In genomic region chr3:99410789-99411311, GRCh38 we compare ENCODE assay signal across 15 cellular contexts.
DNase-seq lines count a peak whose midpoint lies in the region; ATAC-seq, FAIRE-seq and TF ChIP-seq lines count a peak whose summit lies in the region.
"Had no signal": no experiment of that assay in that cellular context is flagged by ENCODE, and none has a peak within 500 bp of the region (broad histone marks: within the 10 kb centered on the region; RNA-seq: fewer than 3 reads in every experiment).

No MANE protein-coding gene starts in this region.

- H3K36me3 ChIP-seq in esophagus squamous epithelium: no peaks in the 10 kb centered on the region
- H3K36me3 ChIP-seq: HAP-1, transverse colon had no signal

- CTCF ChIA-PET in activated CD4-positive, alpha-beta memory T cell treated with anti-CD3 and anti-CD28 coated beads, Interleukin-2, amount 10 ng/mL, durations not matched to agents 7 days and 5 days (lab: Charles Lee): no interaction called here

- intact Hi-C loops in esophagus squamous epithelium (cut with DNase I): no loop called here

- no peaks in the 10 kb centered on the region for H3K9me3 ChIP-seq in esophagus squamous epithelium
- H3K9me3 ChIP-seq: HAP-1, transverse colon had no signal

- peaks cover 16% of the 10 kb centered on the region for H3K4me1 Mint-ChIP-seq in nephron progenitor cell
- no peaks in the 10 kb centered on the region for H3K4me1 Mint-ChIP-seq in activated CD4-positive, alpha-beta memory T cell treated with anti-CD3 and anti-CD28 coated beads, Interleukin-2, amount 10 ng/mL, durations not matched to agents 7 days and 5 days
- H3K4me1 Mint-ChIP-seq: activated naive CD4-positive, alpha-beta T cell treated with anti-CD3 and anti-CD28 coated beads, Interleukin-2, amount 50 U/mL, for 24 hours had no signal

- POLR2A ChIA-PET in activated CD4-positive, alpha-beta memory T cell treated with anti-CD3 and anti-CD28 coated beads, Interleukin-2, amount 10 ng/mL, durations not matched to agents 7 days and 5 days (lab: Charles Lee): no interaction called here

- H3K9me3 Mint-ChIP-seq in nephron progenitor cell: no peaks in the 10 kb centered on the region
- H3K9me3 Mint-ChIP-seq in activated CD4-positive, alpha-beta memory T cell treated with anti-CD3 and anti-CD28 coated beads, Interleukin-2, amount 10 ng/mL, durations not matched to agents 7 days and 5 days: no peaks in the 10 kb centered on the region
- H3K9me3 Mint-ChIP-seq: activated naive CD4-positive, alpha-beta T cell treated with anti-CD3 and anti-CD28 coated beads, Interleukin-2, amount 50 U/mL, for 24 hours had no signal

- WGBS in esophagus squamous epithelium, 2 donors: 53% methylated on average over 7 of the region's 7 CpGs

- peak overlapping the region; percentile 4 for H3K4me3 Mint-ChIP-seq in nephron progenitor cell
- H3K4me3 Mint-ChIP-seq in activated CD4-positive, alpha-beta memory T cell treated with anti-CD3 and anti-CD28 coated beads, Interleukin-2, amount 10 ng/mL, durations not matched to agents 7 days and 5 days: no peak overlapping the region
- H3K4me3 Mint-ChIP-seq: activated naive CD4-positive, alpha-beta T cell treated with anti-CD3 and anti-CD28 coated beads, Interleukin-2, amount 50 U/mL, for 24 hours had no signal

- no peaks in the 10 kb centered on the region for H3K27me3 ChIP-seq in esophagus squamous epithelium
- H3K27me3 ChIP-seq: transverse colon had no signal

- no peak overlapping the region for H3K27ac ChIP-seq in esophagus squamous epithelium
- H3K27ac ChIP-seq: transverse colon had no signal

- H3K4me1 ChIP-seq in esophagus squamous epithelium: no peaks in the 10 kb centered on the region
- H3K4me1 ChIP-seq: HAP-1, transverse colon had no signal

- peak; percentile 79 for ATAC-seq in HG02884 (IDR thresholded peaks at IDR 0.05; ENCODE audit: unreplicated experiment)

- TF ChIP-seq POLR2A in esophagus squamous epithelium (IDR thresholded peaks at IDR 0.05): no peak

- H3K4me3 ChIP-seq in astrocyte of the spinal cord (ENCODE audit: low read depth, low read length): no peak overlapping the region
- H3K4me3 ChIP-seq in esophagus squamous epithelium: no peak overlapping the region
- H3K4me3 ChIP-seq: HAP-1, transverse colon had no signal

- FAIRE-seq in GM18507 (lab: Jason Lieb, UNC): peak; percentile 63

- H3K36me3 Mint-ChIP-seq in nephron progenitor cell (ENCODE audit: low read depth): no peaks in the 10 kb centered on the region
- H3K36me3 Mint-ChIP-seq in activated CD4-positive, alpha-beta memory T cell treated with anti-CD3 and anti-CD28 coated beads, Interleukin-2, amount 10 ng/mL, durations not matched to agents 7 days and 5 days (ENCODE audit: low read depth): no peaks in the 10 kb centered on the region
- H3K36me3 Mint-ChIP-seq: activated naive CD4-positive, alpha-beta T cell treated with anti-CD3 and anti-CD28 coated beads, Interleukin-2, amount 50 U/mL, for 24 hours had no signal

- in situ Hi-C loops in astrocyte of the spinal cord (cut with HindIII; ENCODE audit: low sequenced_read_pairs): no loop called here

- TF ChIP-seq CTCF in astrocyte of the spinal cord (IDR thresholded peaks at IDR 0.05; ENCODE audit: low read depth, low read length) (no peak), nephron progenitor cell (IDR thresholded peaks at IDR 0.05) (no peak), esophagus squamous epithelium (IDR thresholded peaks at IDR 0.05) (no peak)

- DNase-seq in GM18507 (ENCODE audit: extremely low spot score, insufficient read length, low read depth): no peak
- peak; percentile 51 for DNase-seq in astrocyte of the spinal cord (ENCODE audit: low read depth, low spot score)
- peak; percentile 13 for DNase-seq in nephron progenitor cell
- DNase-seq in activated CD4-positive, alpha-beta memory T cell treated with anti-CD3 and anti-CD28 coated beads, Interleukin-2, amount 10 ng/mL, durations not matched to agents 7 days and 5 days: no peak
- no peak for DNase-seq in esophagus squamous epithelium (lab: John Stamatoyannopoulos, UW)
- no peak for DNase-seq in stimulated activated CD4-positive, alpha-beta T cell treated with anti-CD3 and anti-CD28 coated beads, Interleukin-4, amount 100 ng/mL, for 1 hour
- DNase-seq in NCI-H1694 treated with DMSO at 0.1 percent for 48 hours (lab: John Stamatoyannopoulos, UW): no peak
- DNase-seq: DMS 273 treated with DMSO at 0.1 percent for 48 hours; hippocampal formation; NCI-H1694; stimulated activated CD4-positive, alpha-beta T cell treated with anti-CD3 and anti-CD28 coated beads, Interleukin-12 subunit alpha, Interleukin-12 subunit beta, amount 100 ng/mL, for 4 hours; transverse colon had no signal

- H3K27me3 Mint-ChIP-seq in nephron progenitor cell (ENCODE audit: low read depth, poor library complexity): no peaks in the 10 kb centered on the region
- H3K27me3 Mint-ChIP-seq in activated CD4-positive, alpha-beta memory T cell treated with anti-CD3 and anti-CD28 coated beads, Interleukin-2, amount 10 ng/mL, durations not matched to agents 7 days and 5 days: no peaks in the 10 kb centered on the region
- H3K27me3 Mint-ChIP-seq: activated naive CD4-positive, alpha-beta T cell treated with anti-CD3 and anti-CD28 coated beads, Interleukin-2, amount 50 U/mL, for 24 hours had no signal

- H3K27ac Mint-ChIP-seq in nephron progenitor cell: peak overlapping the region; percentile 85
- no peak overlapping the region for H3K27ac Mint-ChIP-seq in activated CD4-positive, alpha-beta memory T cell treated with anti-CD3 and anti-CD28 coated beads, Interleukin-2, amount 10 ng/mL, durations not matched to agents 7 days and 5 days
- H3K27ac Mint-ChIP-seq: activated naive CD4-positive, alpha-beta T cell treated with anti-CD3 and anti-CD28 coated beads, Interleukin-2, amount 50 U/mL, for 24 hours had no signal

Comparison
In these comparisons a context has a peak if more than half of its experiments do, and no peak if none do; other contexts are left out.
1. DNase-seq: peak in astrocyte of the spinal cord (single experiment) and nephron progenitor cell (single experiment); none in GM18507 (single experiment), activated CD4-positive, alpha-beta memory T cell treated with anti-CD3 and anti-CD28 coated beads, Interleukin-2, amount 10 ng/mL, durations not matched to agents 7 days and 5 days (single experiment), esophagus squamous epithelium (single experiment), stimulated activated CD4-positive, alpha-beta T cell treated with anti-CD3 and anti-CD28 coated beads, Interleukin-4, amount 100 ng/mL, for 1 hour (single experiment) and NCI-H1694 treated with DMSO at 0.1 percent for 48 hours (single experiment).